1 cellular context compared by ENCODE assay signal in genomic region chr2:8985561-8986326, GRCh38.
A peak's percentile ranks its signal among the peaks of the same experiment; 100 is the strongest.
TF ChIP-seq lines count a peak whose summit lies in the region.

No MANE protein-coding gene starts in this region.

TF ChIP-seq in K562, 482 proteins besides CTCF, POLR2A, EP300 and RAD21 (continued from another document):
- TF ChIP-seq ZBTB40 (IDR thresholded peaks at IDR 0.05) (no peak), ZBTB40 (CRISPR knock-in tag; IDR thresholded peaks at IDR 0.05) (no peak), CREB3L1 (IDR thresholded peaks at IDR 0.05; ENCODE audit: borderline replicate concordance, low read depth) (no peak), ESRRA (IDR thresholded peaks at IDR 0.05; ENCODE audit: borderline replicate concordance, low read depth) (no peak), POLR2G (IDR thresholded peaks at IDR 0.05; ENCODE audit: low read depth, low read length) (no peak), LCOR (CRISPR knock-in tag; IDR thresholded peaks at IDR 0.05) (0 out of 2 replicates have a peak, but pooled peaks have one; percentile 38), ZNF282 (CRISPR knock-in tag; IDR thresholded peaks at IDR 0.05) (no peak), TSHZ1 (CRISPR knock-in tag; IDR thresholded peaks at IDR 0.05) (no peak), BACH1 (tag; IDR thresholded peaks at IDR 0.05) (no peak), STAT5A (IDR thresholded peaks at IDR 0.05; ENCODE audit: borderline replicate concordance, low read length) (no peak), ZEB2 (IDR thresholded peaks at IDR 0.05) (no peak), TRIM24 (IDR thresholded peaks at IDR 0.05) (no peak), ILF3 (IDR thresholded peaks at IDR 0.05; ENCODE audit: borderline replicate concordance) (no peak), ZFPM2 (CRISPR knock-in tag; IDR thresholded peaks at IDR 0.05) (no peak), MEF2A (IDR thresholded peaks at IDR 0.05; ENCODE audit: control insufficient read depth, low read depth, low read length) (no peak), ARID1B (IDR thresholded peaks at IDR 0.05) (peak; percentile 23), CBX2 (IDR thresholded peaks at IDR 0.05; ENCODE audit: insufficient read depth, low read length, poor library complexity, severe bottlenecking) (no peak), ZNF79 (CRISPR knock-in tag; IDR thresholded peaks at IDR 0.05; ENCODE audit: low read depth) (no peak), THAP12 (CRISPR knock-in tag; IDR thresholded peaks at IDR 0.05) (no peak), TARDBP (IDR thresholded peaks at IDR 0.05) (no peak), NBN (IDR thresholded peaks at IDR 0.05; ENCODE audit: low read depth) (0 out of 2 replicates have a peak, but pooled peaks have one; percentile 16), RUNX1 (IDR thresholded peaks at IDR 0.05; ENCODE audit: low read depth) (no peak), SMARCE1 (IDR thresholded peaks at IDR 0.05) (0 out of 2 replicates have a peak, but pooled peaks have one; percentile 13), SRF (CRISPR knock-in tag; IDR thresholded peaks at IDR 0.05) (no peak), MED1 (CRISPR knock-in tag; IDR thresholded peaks at IDR 0.05; ENCODE audit: borderline replicate concordance) (no peak), ZNF785 (CRISPR knock-in tag; IDR thresholded peaks at IDR 0.05) (no peak), ZZZ3 (IDR thresholded peaks at IDR 0.05) (no peak), MYNN (IDR thresholded peaks at IDR 0.05) (no peak), MYNN (CRISPR knock-in tag; IDR thresholded peaks at IDR 0.05) (no peak), NR2C2 (CRISPR knock-in tag; IDR thresholded peaks at IDR 0.05) (no peak), NR2C2 (tag; IDR thresholded peaks at IDR 0.05) (no peak; the same call in 1 of the 2 replicates), EHMT2 (IDR thresholded peaks at IDR 0.05) (peak; percentile 82), NFE2L1 (tag; IDR thresholded peaks at IDR 0.05; ENCODE audit: borderline replicate concordance, low read depth) (no peak), SRSF9 (IDR thresholded peaks at IDR 0.05; ENCODE audit: borderline replicate concordance, low read depth, low read length) (no peak), FOXK2 (conservative IDR thresholded peaks at IDR 0.05 in 1 of 2, IDR thresholded peaks at IDR 0.05 in 1 of 2; ENCODE audit: low read depth in 2 of 2) (peak in 1 of 2 experiments; percentile 19; a peak in 1 of 4 replicates), MTA3 (IDR thresholded peaks at IDR 0.05; ENCODE audit: borderline replicate concordance) (0 out of 2 replicates have a peak, but pooled peaks have one; percentile 37), ZNF24 (IDR thresholded peaks at IDR 0.05) (no peak), ZNF408 (CRISPR knock-in tag; IDR thresholded peaks at IDR 0.05; ENCODE audit: low read depth) (no peak), E2F3 (CRISPR knock-in tag; IDR thresholded peaks at IDR 0.05) (no peak), ZC3H8 (IDR thresholded peaks at IDR 0.05) (no peak), MLLT1 (IDR thresholded peaks at IDR 0.05) (peak; percentile 15 to 82; a peak in 2 of 4 replicates), MAZ (CRISPR knock-in tag; conservative IDR thresholded peaks at IDR 0.05 in 1 of 2, IDR thresholded peaks at IDR 0.05 in 1 of 2) (no peak; a peak in 1 of 4 replicates)
